Comparison of ENCODE assay signal across 1 cellular context in genomic region chr15:73156431-73157191, GRCh38.
TF ChIP-seq lines count a peak whose summit lies in the region.

No MANE protein-coding gene starts in this region.

TF ChIP-seq in GM12878, 131 proteins besides CTCF, POLR2A, EP300 and RAD21 (continued from another document):
- TF ChIP-seq SUPT20H (IDR thresholded peaks at IDR 0.05; ENCODE audit: borderline replicate concordance, control insufficient read depth, low read depth, low read length) (no peak), USF1 (IDR thresholded peaks at IDR 0.05; ENCODE audit: borderline replicate concordance, extremely low read length, insufficient read depth, low read depth, low read length) (no peak), SIX5 (IDR thresholded peaks at IDR 0.05; ENCODE audit: low read depth, low read length, severe bottlenecking) (no peak)
